ENCODE assay signal across 13 cellular contexts in the genomic region with DNA sequence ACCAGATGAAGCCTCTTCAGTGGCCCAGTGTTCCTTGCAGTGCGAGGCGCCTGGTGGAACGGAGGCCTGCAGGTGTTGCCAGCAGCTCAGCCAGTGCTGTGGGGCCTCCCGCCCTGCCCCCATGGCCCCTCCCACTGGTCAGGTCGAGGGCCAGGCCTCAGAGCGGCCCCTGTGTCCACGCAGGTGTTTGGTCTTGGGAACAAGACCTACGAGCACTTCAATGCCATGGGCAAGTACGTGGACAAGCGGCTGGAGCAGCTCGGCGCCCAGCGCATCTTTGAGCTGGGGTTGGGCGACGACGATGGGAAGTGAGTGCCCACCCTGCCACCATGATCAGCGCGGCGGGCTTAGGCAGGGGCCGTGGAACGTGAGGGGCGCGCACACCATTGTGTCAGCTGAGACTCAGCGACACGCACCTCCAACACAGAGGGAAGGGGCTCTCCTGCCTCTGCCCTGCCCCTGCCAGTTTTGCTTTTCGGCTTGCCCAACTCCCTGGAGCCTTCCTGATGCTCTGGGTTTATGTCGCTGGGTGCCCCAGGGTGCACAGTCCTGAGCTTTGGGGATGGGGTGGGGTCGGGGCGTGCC.
"Had no signal": no experiment of that assay in that cellular context is flagged by ENCODE, and none has a peak within 500 bp of the region (broad histone marks: within the 10 kb centered on the region; RNA-seq: fewer than 3 reads in every experiment).

No MANE protein-coding gene starts in this region.

- ATAC-seq: SK-N-SH treated with all-trans-retinoic acid at 6 μM for 48 hours; stimulated activated naive B cell treated with anti-CD40 and anti-IgM and Interleukin-4, amounts not matched to agents 10 μg/mL and 1 μg/mL and 100 μg/mL, for 72 hours had no signal

- H3K27me3 Mint-ChIP-seq: activated CD4-positive, alpha-beta T cell treated with anti-CD3 and anti-CD28 coated beads, Interleukin-2, amount 10 ng/mL, durations not matched to agents 7 days and 5 days; central memory CD8-positive, alpha-beta T cell; stimulated activated naive B cell treated with anti-CD40 and anti-IgM and Interleukin-4, amounts not matched to agents 10 μg/mL and 1 μg/mL and 100 μg/mL, for 72 hours had no signal

- H3K9me3 Mint-ChIP-seq: activated CD4-positive, alpha-beta T cell treated with anti-CD3 and anti-CD28 coated beads, Interleukin-2, amount 10 ng/mL, durations not matched to agents 7 days and 5 days; central memory CD8-positive, alpha-beta T cell; nephron progenitor cell; stimulated activated naive B cell treated with anti-CD40 and anti-IgM and Interleukin-4, amounts not matched to agents 10 μg/mL and 1 μg/mL and 100 μg/mL, for 72 hours; T-helper 1 cell treated with Interleukin-12 subunit alpha and Interleukin-12 subunit beta and Interleukin-4 antibody, amounts not matched to agents 30 μg/mL and 1 μg/mL, for 36 hours had no signal

- H3K27me3 ChIP-seq: pancreas had no signal

- H3K4me3 ChIP-seq: pancreas, skin epidermis had no signal

- H3K9me3 ChIP-seq: pancreas had no signal

- H3K27ac Mint-ChIP-seq: activated CD4-positive, alpha-beta T cell treated with anti-CD3 and anti-CD28 coated beads, Interleukin-2, amount 10 ng/mL, durations not matched to agents 7 days and 5 days; nephron progenitor cell; T-helper 1 cell treated with Interleukin-12 subunit alpha and Interleukin-12 subunit beta and Interleukin-4 antibody, amounts not matched to agents 30 μg/mL and 1 μg/mL, for 36 hours had no signal

- H3K4me3 Mint-ChIP-seq: activated CD4-positive, alpha-beta T cell treated with anti-CD3 and anti-CD28 coated beads, Interleukin-2, amount 10 ng/mL, durations not matched to agents 7 days and 5 days; central memory CD8-positive, alpha-beta T cell; nephron progenitor cell; T-helper 1 cell treated with Interleukin-12 subunit alpha and Interleukin-12 subunit beta and Interleukin-4 antibody, amounts not matched to agents 30 μg/mL and 1 μg/mL, for 36 hours had no signal

- H3K4me1 Mint-ChIP-seq: activated CD4-positive, alpha-beta T cell treated with anti-CD3 and anti-CD28 coated beads, Interleukin-2, amount 10 ng/mL, durations not matched to agents 7 days and 5 days; central memory CD8-positive, alpha-beta T cell; stimulated activated naive B cell treated with anti-CD40 and anti-IgM and Interleukin-4, amounts not matched to agents 10 μg/mL and 1 μg/mL and 100 μg/mL, for 72 hours had no signal

- DNase-seq: activated CD4-positive, alpha-beta T cell treated with anti-CD3 and anti-CD28 coated beads, Interleukin-2, amount 10 ng/mL, durations not matched to agents 7 days and 5 days; activated CD4-positive, CD25-positive, alpha-beta regulatory T cell; activated CD8-positive, alpha-beta memory T cell treated with anti-CD3 and anti-CD28 coated beads for 24 hours; activated naive CD4-positive, alpha-beta T cell treated with anti-CD3 and anti-CD28 coated beads, Interleukin-2, amount 50 U/mL, for 16 hours; hypothalamus; mammary epithelial cell; nephron progenitor cell; stimulated activated naive B cell treated with anti-CD40 and anti-IgM and Interleukin-4, amounts not matched to agents 10 μg/mL and 1 μg/mL and 100 μg/mL, for 72 hours had no signal

- H3K4me1 ChIP-seq: pancreas had no signal

- H3K27ac ChIP-seq: pancreas had no signal
